Comparison of ENCODE assay signal across 12 cellular contexts in the genomic region with DNA sequence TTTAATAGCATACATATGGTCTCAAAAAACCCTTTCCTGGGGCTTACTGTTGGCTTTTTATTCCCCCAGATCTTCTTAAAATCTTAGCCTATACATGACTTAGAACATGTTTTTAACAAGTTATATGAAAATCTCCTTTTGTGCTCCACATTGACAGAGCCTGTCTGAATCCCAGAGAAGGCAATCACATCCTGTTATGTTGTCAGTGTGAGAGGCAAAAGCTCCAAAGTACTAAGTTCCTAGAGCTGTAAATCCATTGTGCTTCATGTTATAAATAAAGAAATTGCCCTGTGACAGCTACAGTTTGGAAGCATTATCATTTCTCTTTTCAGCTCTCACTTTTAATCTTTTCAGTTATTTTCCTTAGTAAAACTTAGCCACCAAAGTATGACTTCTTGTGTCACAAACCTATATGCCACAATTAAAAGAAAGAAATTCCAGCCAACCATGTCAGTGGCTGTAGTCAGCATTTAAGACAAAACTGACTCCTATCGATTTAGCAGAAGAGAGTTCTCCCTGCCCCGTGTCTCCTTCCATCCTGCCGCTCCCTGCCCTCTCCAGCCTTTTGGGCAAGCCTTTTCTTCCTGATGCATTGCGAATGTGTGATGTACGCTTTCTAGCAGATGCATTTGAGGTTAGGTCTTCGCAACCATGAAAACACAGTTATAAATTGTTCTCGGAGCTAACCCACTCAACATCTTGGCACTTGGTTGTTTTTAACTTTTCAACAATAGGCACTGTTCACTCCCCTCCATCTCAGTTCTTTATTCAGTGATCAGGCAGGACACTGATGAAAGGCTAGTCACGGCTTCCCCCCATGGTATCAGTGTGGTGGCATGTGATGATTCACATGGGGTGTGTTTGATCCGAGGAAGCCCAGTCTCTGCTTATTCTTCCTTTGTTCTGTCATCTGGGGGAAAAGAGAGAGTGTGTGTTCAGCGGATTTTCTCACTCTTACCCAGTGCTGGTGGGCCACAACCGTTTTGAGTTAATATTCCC.
DNase-seq lines count a peak whose midpoint lies in the region; ATAC-seq, FAIRE-seq and TF ChIP-seq lines count a peak whose summit lies in the region.
"Had no signal": no experiment of that assay in that cellular context is flagged by ENCODE, and none has a peak within 500 bp of the region (broad histone marks: within the 10 kb centered on the region; RNA-seq: fewer than 3 reads in every experiment).

No MANE protein-coding gene starts in this region.

- no peak overlapping the region for H2AFZ ChIP-seq in HepG2 (ENCODE audit: low read length)

- H3K27me3 ChIP-seq in HepG2 (ENCODE audit: control insufficient read depth in 1 of 2, insufficient read depth in 2 of 2, low read length in 2 of 2) (no peaks in the 10 kb centered on the region), right lobe of liver (no peaks in the 10 kb centered on the region), testis (no peaks in the 10 kb centered on the region)

- no peaks in the 10 kb centered on the region for H3K9me3 ChIP-seq in HepG2 (ENCODE audit: low read length)
- H3K9me3 ChIP-seq in right lobe of liver: no peaks in the 10 kb centered on the region
- no peaks in the 10 kb centered on the region for H3K9me3 ChIP-seq in testis

- H3K4me3 Mint-ChIP-seq in WTC11: no peak overlapping the region
- H3K4me3 Mint-ChIP-seq: T-helper 17 cell had no signal

- TF ChIP-seq CTCF in HepG2 (CRISPR knock-in tag; IDR thresholded peaks at IDR 0.05): no peak
- no peak for TF ChIP-seq CTCF in right lobe of liver (IDR thresholded peaks at IDR 0.05)
- TF ChIP-seq CTCF in choroid plexus epithelial cell (conservative IDR thresholded peaks at IDR 0.05; ENCODE audit: low read depth, low read length): no peak
- TF ChIP-seq CTCF in WTC11 (IDR thresholded peaks at IDR 0.05): no peak
- TF ChIP-seq CTCF in testis (IDR thresholded peaks at IDR 0.05): no peak

- CTCF ChIA-PET in HepG2 (lab: Yijun Ruan, JAX; ENCODE audit: low intra/inter-chr PET ratio, low total read pairs): no interaction called here
- CTCF ChIA-PET in WTC11 (lab: Charles Lee): no interaction called here

- H3K79me2 ChIP-seq in HepG2 (ENCODE audit: insufficient read depth, low read length): no peaks in the 10 kb centered on the region

- H3K27me3 Mint-ChIP-seq in WTC11 (ENCODE audit: low read depth): no peaks in the 10 kb centered on the region
- H3K27me3 Mint-ChIP-seq: T-helper 17 cell had no signal

- intact Hi-C loops in HepG2 (cut with micrococcal nuclease; ENCODE audit: unreplicated experiment) (no loop called here), right lobe of liver (cut with DNase I) (no loop called here), testis (cut with DNase I; ENCODE audit: low total_unique reads) (no loop called here)

- H3K4me1 ChIP-seq in HepG2 (ENCODE audit: insufficient read depth, low read length): no peaks in the 10 kb centered on the region
- H3K4me1 ChIP-seq in right lobe of liver: no peaks in the 10 kb centered on the region
- no peaks in the 10 kb centered on the region for H3K4me1 ChIP-seq in testis

- H3K27ac Mint-ChIP-seq in WTC11: no peak overlapping the region
- H3K27ac Mint-ChIP-seq: T-helper 17 cell had no signal

- POLR2A ChIA-PET in HepG2 (lab: Yijun Ruan, JAX) (no interaction called here), WTC11 (lab: Charles Lee) (no interaction called here)

- DNase-seq in HepG2 (ENCODE audit: low spot score) (no peak), right lobe of liver (no peak), choroid plexus epithelial cell (ENCODE audit: low read depth) (peak; percentile 28), lung microvascular endothelial cell (ENCODE audit: low read depth in 2 of 2) (peak; percentile 72 to 81), WTC11 (ENCODE audit: low spot score) (no peak), NOMO-1 treated with dmso at 0.1 percent for 144 hours (lab: John Stamatoyannopoulos, UW; ENCODE audit: unreplicated experiment) (no peak), NCI-H1694 (lab: John Stamatoyannopoulos, UW) (no peak), testis (no peak)
- DNase-seq: activated CD8-positive, alpha-beta memory T cell treated with anti-CD3 and anti-CD28 coated beads, Interleukin-2, amount 50 U/mL, for 4 hours; NCI-H69; T-helper 17 cell had no signal

- H3K36me3 Mint-ChIP-seq in WTC11: no peaks in the 10 kb centered on the region; the same call in 1 of the 2 replicates

- TF ChIP-seq POLR2A in HepG2 (IDR thresholded peaks at IDR 0.05; ENCODE audit: insufficient read depth in 1 of 2, low read depth in 2 of 2, low read length in 2 of 2) (no peak), right lobe of liver (IDR thresholded peaks at IDR 0.05) (no peak), testis (IDR thresholded peaks at IDR 0.05) (no peak)

- no peak overlapping the region for H3K4me3 ChIP-seq in HepG2 (replicated peaks in 1 of 3; ENCODE audit: insufficient read depth in 1 of 3, low read depth in 2 of 3, low read length in 3 of 3)
- no peak overlapping the region for H3K4me3 ChIP-seq in right lobe of liver
- H3K4me3 ChIP-seq in choroid plexus epithelial cell (ENCODE audit: low read depth, low read length): no peak overlapping the region
- no peak overlapping the region for H3K4me3 ChIP-seq in testis

- WGBS in HepG2 (ENCODE audit: low lambda C conversion rate): 94% methylated on average over 11 of the region's 11 CpGs
- 96% methylated on average over 11 of the region's 11 CpGs for WGBS in right lobe of liver (ENCODE audit: insufficient coverage, low coverage, low lambda C conversion rate, missing lambda C conversion rate)
- WGBS in testis, 2 donors: 90% methylated on average over 11 of the region's 11 CpGs

- TF ChIP-seq RAD21 in HepG2 (CRISPR knock-in tag; IDR thresholded peaks at IDR 0.05): no peak

- H3K27ac ChIP-seq in HepG2 (ENCODE audit: extremely low read length, insufficient read depth, low read length) (no peak overlapping the region), right lobe of liver (no peak overlapping the region), testis (no peak overlapping the region)

- no peak for ATAC-seq in HepG2
- no peak for ATAC-seq in right lobe of liver
- ATAC-seq in WTC11: no peak
- ATAC-seq: T-helper 17 cell had no signal

- peaks cover 13% of the 10 kb centered on the region for H3K4me1 Mint-ChIP-seq in WTC11
- H3K4me1 Mint-ChIP-seq: T-helper 17 cell had no signal

- in situ Hi-C loops in HepG2 (cut with HindIII; ENCODE audit: extremely low pct_ligation_motif_present, low pct_unique_long_range_greater_than_20kb): no loop called here

- no peak overlapping the region for H3K4me2 ChIP-seq in HepG2 (ENCODE audit: low read depth, low read length)

- no peaks in the 10 kb centered on the region for H3K9me3 Mint-ChIP-seq in WTC11

- BruUV-seq in HepG2 (replicated peaks; lab: Mats Ljungman, UMichigan): no TSS peak

- H3K9ac ChIP-seq in HepG2 (ENCODE audit: insufficient read depth, low read depth, low read length): no peak overlapping the region

- TF ChIP-seq EP300 in HepG2 (IDR thresholded peaks at IDR 0.05; ENCODE audit: low read depth in 2 of 2, low read length in 2 of 2) (no peak), HepG2 (CRISPR knock-in tag; IDR thresholded peaks at IDR 0.05; ENCODE audit: borderline replicate concordance) (no peak)

- H3K36me3 ChIP-seq in HepG2 (replicated peaks in 1 of 2; ENCODE audit: control insufficient read depth in 1 of 2, insufficient read depth in 2 of 2, low read length in 2 of 2) (peaks cover 15 to 41% of the 10 kb centered on the region in 2 experiments), right lobe of liver (peaks cover 0 to 30% (median 7%) of the 10 kb centered on the region in 4 donors), testis (ENCODE audit: low read depth, missing control alignments) (no peaks in the 10 kb centered on the region)

- H4K20me1 ChIP-seq in HepG2 (ENCODE audit: insufficient read depth, low read length): no peaks in the 10 kb centered on the region

- no peak for FAIRE-seq in HepG2 (lab: Jason Lieb, UNC)
- FAIRE-seq: islet of Langerhans had no signal

TF ChIP-seq in HepG2, 621 proteins besides CTCF, POLR2A, EP300 and RAD21:
- no peak for TF ChIP-seq ZNF737 (CRISPR knock-in tag; IDR thresholded peaks at IDR 0.05; ENCODE audit: borderline replicate concordance)
- TF ChIP-seq HNRNPH1 (optimal IDR thresholded peaks at IDR 0.05; ENCODE audit: low read depth, low read length): no peak
- TF ChIP-seq RBM22 (optimal IDR thresholded peaks at IDR 0.05; ENCODE audit: low read length): peak; percentile 18

TF ChIP-seq in WTC11, 78 proteins besides CTCF, POLR2A, EP300 and RAD21 (continues in another document):
- TF ChIP-seq HMGA2 (CRISPR knock-in tag; IDR thresholded peaks at IDR 0.05): no peak
- TF ChIP-seq, protein P1, sequence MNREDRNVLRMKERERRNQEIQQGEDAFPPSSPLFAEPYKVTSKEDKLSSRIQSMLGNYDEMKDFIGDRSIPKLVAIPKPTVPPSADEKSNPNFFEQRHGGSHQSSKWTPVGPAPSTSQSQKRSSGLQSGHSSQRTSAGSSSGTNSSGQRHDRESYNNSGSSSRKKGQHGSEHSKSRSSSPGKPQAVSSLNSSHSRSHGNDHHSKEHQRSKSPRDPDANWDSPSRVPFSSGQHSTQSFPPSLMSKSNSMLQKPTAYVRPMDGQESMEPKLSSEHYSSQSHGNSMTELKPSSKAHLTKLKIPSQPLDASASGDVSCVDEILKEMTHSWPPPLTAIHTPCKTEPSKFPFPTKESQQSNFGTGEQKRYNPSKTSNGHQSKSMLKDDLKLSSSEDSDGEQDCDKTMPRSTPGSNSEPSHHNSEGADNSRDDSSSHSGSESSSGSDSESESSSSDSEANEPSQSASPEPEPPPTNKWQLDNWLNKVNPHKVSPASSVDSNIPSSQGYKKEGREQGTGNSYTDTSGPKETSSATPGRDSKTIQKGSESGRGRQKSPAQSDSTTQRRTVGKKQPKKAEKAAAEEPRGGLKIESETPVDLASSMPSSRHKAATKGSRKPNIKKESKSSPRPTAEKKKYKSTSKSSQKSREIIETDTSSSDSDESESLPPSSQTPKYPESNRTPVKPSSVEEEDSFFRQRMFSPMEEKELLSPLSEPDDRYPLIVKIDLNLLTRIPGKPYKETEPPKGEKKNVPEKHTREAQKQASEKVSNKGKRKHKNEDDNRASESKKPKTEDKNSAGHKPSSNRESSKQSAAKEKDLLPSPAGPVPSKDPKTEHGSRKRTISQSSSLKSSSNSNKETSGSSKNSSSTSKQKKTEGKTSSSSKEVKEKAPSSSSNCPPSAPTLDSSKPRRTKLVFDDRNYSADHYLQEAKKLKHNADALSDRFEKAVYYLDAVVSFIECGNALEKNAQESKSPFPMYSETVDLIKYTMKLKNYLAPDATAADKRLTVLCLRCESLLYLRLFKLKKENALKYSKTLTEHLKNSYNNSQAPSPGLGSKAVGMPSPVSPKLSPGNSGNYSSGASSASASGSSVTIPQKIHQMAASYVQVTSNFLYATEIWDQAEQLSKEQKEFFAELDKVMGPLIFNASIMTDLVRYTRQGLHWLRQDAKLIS (CRISPR knock-in tag; IDR thresholded peaks at IDR 0.05; ENCODE audit: borderline replicate concordance): no peak

Comparison
In these comparisons a context has a peak if more than half of its experiments do, and no peak if none do; other contexts are left out.
1. DNase-seq: peak in choroid plexus epithelial cell (single experiment) and lung microvascular endothelial cell (2 of 2); none in HepG2 (single experiment), right lobe of liver (0 of 3), WTC11 (single experiment), NOMO-1 treated with dmso at 0.1 percent for 144 hours (single experiment), NCI-H1694 (single experiment) and testis (single experiment).